ENCODE assay signal across 9 cellular contexts in genomic region chr17:44830359-44831269, GRCh38. TPM values are rescaled to one million over a fixed set of nuclear protein-coding genes. Genes with fewer than 3 reads are reported as not detected.
A peak's percentile ranks its signal among the peaks of the same experiment; 100 is the strongest.
DNase-seq lines count a peak whose midpoint lies in the region; ATAC-seq, FAIRE-seq and TF ChIP-seq lines count a peak whose summit lies in the region.
"Had no signal": no experiment of that assay in that cellular context is flagged by ENCODE, and none has a peak within 500 bp of the region (broad histone marks: within the 10 kb centered on the region; RNA-seq: fewer than 3 reads in every experiment).

No MANE protein-coding gene starts in this region.

- POLR2A ChIA-PET in H1 (lab: Charles Lee; ENCODE audit: partially characterized antibody) = interaction anchor here (0.6 to 5.5 kb wide), 16 partner anchors 8 to 419 kb away, joined by 3 to 58 read pairs (median 6); partner anchors contain the start of gene HIGD1B

- H2AFZ ChIP-seq in H1 (ENCODE audit: low read length) = no peak overlapping the region

- no peak overlapping the region for H3K14ac ChIP-seq in H1 (ENCODE audit: insufficient read length)

- no peak overlapping the region for H4K5ac ChIP-seq in H1 (ENCODE audit: insufficient read length, low read depth, low read length)

- peaks cover 4 to 5% of the 10 kb centered on the region in 2 experiments for H4K20me1 ChIP-seq in H1 (replicated peaks in 1 of 2; ENCODE audit: control insufficient read depth in 1 of 2, insufficient read depth in 2 of 2, low read length in 2 of 2)

- TF ChIP-seq POLR2A in H1 (IDR thresholded peaks at IDR 0.05; ENCODE audit: control extremely low read depth in 1 of 2, low read depth in 2 of 2, low read length in 2 of 2) = peak; percentile 52 to 72; a peak in 2 of 3 replicates
- TF ChIP-seq POLR2A in tibial nerve (IDR thresholded peaks at IDR 0.05) = no peak

- CTCF ChIA-PET in H1 (lab: Charles Lee; ENCODE audit: partially characterized antibody) = interaction anchor here (0.8 to 5.2 kb wide), 11 partner anchors 14 to 241 kb away, joined by 3 to 44 read pairs (median 8); no protein-coding TSS in a partner anchor

- no peak for TF ChIP-seq RAD21 in H1 (IDR thresholded peaks at IDR 0.05 in 1 of 2, conservative IDR thresholded peaks at IDR 0.05 in 1 of 2; ENCODE audit: low read depth in 2 of 2, low read length in 2 of 2)

- DNase-seq in NCI-H748 (lab: John Stamatoyannopoulos, UW; ENCODE audit: unreplicated experiment) (peak; percentile 39), NCI-H748 treated with DMSO at 0.1 percent for 48 hours (lab: John Stamatoyannopoulos, UW) (no peak), H1 (ENCODE audit: low read depth in 1 of 2, low spot score in 2 of 2) (peak; percentile 67 to 72), mesenteric fat pad (ENCODE audit: low spot score) (peak; percentile 89), tibial nerve (ENCODE audit: low spot score in 2 of 2) (no peak), NK-92 (lab: John Stamatoyannopoulos, UW; ENCODE audit: unreplicated experiment) (no peak)

- H3K79me1 ChIP-seq in H1 (ENCODE audit: low read depth, low read length) = no peaks in the 10 kb centered on the region

- H2BK5ac ChIP-seq in H1 (ENCODE audit: low read depth, low read length) = peak overlapping the region; percentile 96

- H3K23ac ChIP-seq in H1 (ENCODE audit: insufficient read length) = no peak overlapping the region

- 1% methylated on average over 42 of the region's 58 CpGs; no CpG with 5 or more reads in 1 of the 2 experiments for WGBS in H1 (ENCODE audit: extremely low coverage in 1 of 2, insufficient coverage in 1 of 2, insufficient read length in 1 of 2, insufficient replicate concordance in 2 of 2, low coverage in 1 of 2, low lambda C conversion rate in 2 of 2, missing lambda C conversion rate in 1 of 2), 2 experiments
- WGBS in tibial nerve, 2 donors = 5 to 8% methylated on average over 28 to 29 of the region's 58 CpGs

- H2BK15ac ChIP-seq in H1 (ENCODE audit: low read length) = peak overlapping the region; percentile 61; the same call in 1 of the 2 replicates

- H3K27ac ChIP-seq in H1 (ENCODE audit: low read depth, low read length) (peak overlapping the region; percentile 86), tibial nerve (peak overlapping the region; percentile 45 to 86 (median 71))

- peak overlapping the region; percentile 15 to 91 (median 74) for H3K9ac ChIP-seq in H1 (replicated peaks in 1 of 4; ENCODE audit: extremely low read depth in 1 of 4, low read depth in 3 of 4, low read length in 3 of 4)

- H3K27me3 ChIP-seq in H1 (replicated peaks in 1 of 4; ENCODE audit: control insufficient read depth in 3 of 4, extremely low read depth in 1 of 4, insufficient read depth in 3 of 4, low read length in 3 of 4) (no peaks in the 10 kb centered on the region), tibial nerve (peaks cover 0 to 87% of the 10 kb centered on the region in 2 donors)

- peak overlapping the region; percentile 70 for H2BK120ac ChIP-seq in H1 (replicated peaks; ENCODE audit: low read depth, low read length)

- no peak for ATAC-seq in HG02678 (IDR thresholded peaks at IDR 0.05; ENCODE audit: unreplicated experiment)

- H2AK5ac ChIP-seq in H1 (ENCODE audit: low read depth, low read length) = 0 out of 2 replicates have a peak overlapping the region, but pooled peaks have one; percentile 3

- peaks cover 0 to 7% (median 5%) of the 10 kb centered on the region in 4 experiments; a peak in 4 of 7 replicates for H3K4me1 ChIP-seq in H1 (replicated peaks in 1 of 4; ENCODE audit: control insufficient read depth in 3 of 4, insufficient read depth in 4 of 4, low read length in 3 of 4)
- peaks cover 0 to 22% (median 8%) of the 10 kb centered on the region in 4 donors for H3K4me1 ChIP-seq in tibial nerve

- TF ChIP-seq EP300 in H1 (IDR thresholded peaks at IDR 0.05; ENCODE audit: borderline replicate concordance in 1 of 2, low read depth in 2 of 2, low read length in 2 of 2) = no peak
- TF ChIP-seq EP300 in tibial nerve (IDR thresholded peaks at IDR 0.05) = no peak

- peak overlapping the region; percentile 99 for H3K18ac ChIP-seq in H1 (ENCODE audit: extremely low read depth, low read length)

- H3K4ac ChIP-seq in H1 (replicated peaks; ENCODE audit: insufficient read length, low read depth, low read length) = peak overlapping the region; percentile 81

- no peak for TF ChIP-seq CTCF in WI38 (IDR thresholded peaks at IDR 0.05; ENCODE audit: low read depth, low read length)
- no peak for TF ChIP-seq CTCF in H1 (IDR thresholded peaks at IDR 0.05; ENCODE audit: control extremely low read depth in 1 of 3, insufficient read depth in 1 of 3, low read depth in 1 of 3, low read length in 3 of 3)
- TF ChIP-seq CTCF in tibial nerve (IDR thresholded peaks at IDR 0.05) = no peak

- 0 out of 2 replicates have a peak overlapping the region, but pooled peaks have one; percentile 82 for H2BK12ac ChIP-seq in H1 (ENCODE audit: low read depth, low read length)

- peak overlapping the region; percentile 96 for H4K91ac ChIP-seq in H1 (replicated peaks; ENCODE audit: insufficient read length, low read length)

- H3K79me2 ChIP-seq in H1 (ENCODE audit: control insufficient read depth in 1 of 2, insufficient read depth in 2 of 2, low read length in 2 of 2) = peaks cover 5 to 40% of the 10 kb centered on the region in 2 experiments

- peak overlapping the region; percentile 52 for H3K56ac ChIP-seq in H1 (replicated peaks; ENCODE audit: insufficient read length, low read depth, low read length)

- peak overlapping the region; percentile 29; the same call in 1 of the 2 replicates for H2BK20ac ChIP-seq in H1 (ENCODE audit: low read length)

- H4K8ac ChIP-seq in H1 (ENCODE audit: extremely low read depth, insufficient read depth, low read length) = peak overlapping the region; percentile 93; the same call in 1 of the 2 replicates

- H3K36me3 ChIP-seq in H1 (ENCODE audit: control insufficient read depth in 2 of 4, insufficient read depth in 4 of 4, low read length in 3 of 4) = no peaks in the 10 kb centered on the region
- no peaks in the 10 kb centered on the region for H3K36me3 ChIP-seq in tibial nerve

- H3K9me3 ChIP-seq in H1 (ENCODE audit: insufficient read depth in 2 of 2, low read depth in 1 of 2, low read length in 1 of 2) (no peaks in the 10 kb centered on the region), tibial nerve (no peaks in the 10 kb centered on the region)

- H3K4me3 ChIP-seq in WI38 (ENCODE audit: low read depth, low read length) = peak overlapping the region; percentile 89
- peak overlapping the region; percentile 79 to 97 (median 92) for H3K4me3 ChIP-seq in H1 (ENCODE audit: extremely low read depth in 1 of 4, insufficient read depth in 2 of 4, low read depth in 3 of 4, low read length in 4 of 4)
- H3K4me3 ChIP-seq in tibial nerve = peak overlapping the region; percentile 35 to 72 (median 52)

- H3K23me2 ChIP-seq in H1 (ENCODE audit: low read depth, low read length) = peaks cover 4% of the 10 kb centered on the region; the same call in 1 of the 2 replicates

- peak; percentile 68 for FAIRE-seq in H1 (lab: Jason Lieb, UNC)
- FAIRE-seq: colon had no signal

- peak overlapping the region; percentile 51 to 70 for H3K4me2 ChIP-seq in H1 (ENCODE audit: insufficient read depth in 1 of 2, low read depth in 2 of 2, low read length in 2 of 2)

TF ChIP-seq in H1, 55 proteins besides CTCF, POLR2A, EP300 and RAD21 (continues in another document):
- TF ChIP-seq E2F6 (IDR thresholded peaks at IDR 0.05) = peak; percentile 58; the same call in 1 of the 2 replicates
- peak; percentile 76 for TF ChIP-seq MAX (IDR thresholded peaks at IDR 0.05)
- no peak for TF ChIP-seq ATF3 (IDR thresholded peaks at IDR 0.05; ENCODE audit: insufficient read depth, low read depth, low read length)
- no peak for TF ChIP-seq ZNF274 (IDR thresholded peaks at IDR 0.05; ENCODE audit: borderline replicate concordance, extremely low read depth, low read length)
- no peak for TF ChIP-seq RFX5 (IDR thresholded peaks at IDR 0.05; ENCODE audit: borderline replicate concordance, low read depth, low read length)
- TF ChIP-seq NRF1 (IDR thresholded peaks at IDR 0.05; ENCODE audit: low read depth, low read length) = no peak
- TF ChIP-seq JUN (IDR thresholded peaks at IDR 0.05; ENCODE audit: low read depth, low read length) = no peak

RNA-seq across cellular contexts. Expression of gene GJC1, which starts 0.5 kb away (rescaled TPM):
- 154 and 156 TPM in 2 replicates for total RNA-seq in H1 (2021; fragmentation: NEBNext Ultra II Directional; extraction: Animal tissue kit (Norgen Biotek cat#: 25700))
- polyA plus RNA-seq in H1 (2011; rRNA removed) = 22.1 and 29.1 TPM in 2 replicates
- 38.6 TPM for polyA plus RNA-seq in H1 (2011; cell fraction: cytosol; rRNA removed)
- polyA plus RNA-seq in H1 (2011; cell fraction: nucleus; rRNA removed) = 31.1 TPM
- polyA plus RNA-seq in H1 (2012, experiment 1 of 2) = 55.4 to 86.8 TPM (median 72.4 TPM) in 4 replicates
- polyA plus RNA-seq in H1 (2012, experiment 2 of 2) = 19.3 TPM
- 77.7 TPM for polyA plus RNA-seq in H1 (2013, experiment 1 of 2)
- 81.2 TPM for polyA plus RNA-seq in H1 (2013, experiment 2 of 2)
- 185 and 238 TPM in 2 replicates for polyA minus RNA-seq in H1 (2011; rRNA and poly(A)+ RNA removed)
- polyA minus RNA-seq in H1 (2011; cell fraction: cytosol; rRNA and poly(A)+ RNA removed) = 63.6 TPM
- polyA minus RNA-seq in H1 (2011; cell fraction: nucleus; rRNA and poly(A)+ RNA removed) = 42.5 TPM
- total RNA-seq in mesenteric fat pad (17.1 TPM), tibial nerve (10 to 100 TPM in 1 of 4 donors, 1 to 10 TPM in 3; 3.1 to 18.6 (median 9.0) TPM)

RNA-seq across cellular contexts. Expression of gene HIGD1B, which starts 17.1 kb away (rescaled TPM):
- total RNA-seq in H1 (2021; fragmentation: NEBNext Ultra II Directional; extraction: Animal tissue kit (Norgen Biotek cat#: 25700)) = not detected in 2 replicates
- not detected in 2 replicates for polyA plus RNA-seq in H1 (2011; rRNA removed)
- polyA plus RNA-seq in H1 (2011; cell fraction: cytosol; rRNA removed) = not detected
- not detected for polyA plus RNA-seq in H1 (2011; cell fraction: nucleus; rRNA removed)
- not detected in 4 replicates for polyA plus RNA-seq in H1 (2012, experiment 1 of 2)
- not detected for polyA plus RNA-seq in H1 (2012, experiment 2 of 2)
- not detected for polyA plus RNA-seq in H1 (2013, experiment 1 of 2)
- not detected for polyA plus RNA-seq in H1 (2013, experiment 2 of 2)
- not detected in 2 replicates for polyA minus RNA-seq in H1 (2011; rRNA and poly(A)+ RNA removed)
- polyA minus RNA-seq in H1 (2011; cell fraction: cytosol; rRNA and poly(A)+ RNA removed) = not detected
- polyA minus RNA-seq in H1 (2011; cell fraction: nucleus; rRNA and poly(A)+ RNA removed) = not detected
- total RNA-seq in mesenteric fat pad (1.3 TPM), tibial nerve (10 to 100 TPM in 1 of 4 donors, 1 to 10 TPM in 2, not detected in 1; 2.3 to 10.3 (median 6.5) TPM)

Comparison
In these comparisons a context has a peak if more than half of its experiments do, and no peak if none do; other contexts are left out.
1. DNase-seq: peak in NCI-H748 (single experiment), H1 (2 of 2) and mesenteric fat pad (single experiment); none in NCI-H748 treated with DMSO at 0.1 percent for 48 hours (single experiment), tibial nerve (0 of 2) and NK-92 (single experiment).
2. POLR2A ChIP-seq: peak in H1 (2 of 2); none in tibial nerve (0 of 2).
3. Peak in every context shown above with its lines, with median percentiles within 50 percentile points of each other: H3K4me3 ChIP-seq.